In the genomic region with DNA sequence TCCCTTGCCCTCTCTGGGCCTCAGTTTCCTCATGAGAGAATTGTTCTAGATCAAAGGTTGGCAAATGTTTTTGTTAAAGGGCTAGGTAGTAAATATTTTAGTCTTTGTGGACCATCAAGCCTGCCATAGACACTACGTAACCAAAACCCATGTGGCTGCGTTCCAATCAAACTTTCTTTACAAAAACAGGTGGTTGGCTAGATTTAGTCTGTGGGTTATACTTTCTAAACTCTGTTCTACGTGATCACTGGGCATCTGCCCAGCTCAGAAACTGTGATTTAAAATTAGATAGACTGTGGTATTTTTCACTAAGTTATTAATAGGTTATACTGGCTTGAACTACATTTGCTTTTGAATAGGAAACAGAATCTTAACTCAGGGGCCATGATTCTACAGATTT, we compare ENCODE assay signal across 23 cellular contexts.
"Had no signal": no experiment of that assay in that cellular context is flagged by ENCODE, and none has a peak within 500 bp of the region (broad histone marks: within the 10 kb centered on the region; RNA-seq: fewer than 3 reads in every experiment).

No MANE protein-coding gene starts in this region.

- H3K4me1 Mint-ChIP-seq: activated naive CD4-positive, alpha-beta T cell treated with anti-CD3 and anti-CD28 coated beads, Interleukin-2, amount 10 ng/mL, durations not matched to agents 7 days and 5 days; activated naive CD8-positive, alpha-beta T cell treated with anti-CD3 and anti-CD28 coated beads for 36 hours; T-cell had no signal

- H3K4me1 ChIP-seq: adrenal gland had no signal

- H3K4me3 Mint-ChIP-seq: activated CD8-positive, alpha-beta T cell treated with anti-CD3 and anti-CD28 coated beads for 36 hours; activated naive CD4-positive, alpha-beta T cell treated with anti-CD3 and anti-CD28 coated beads, Interleukin-2, amount 10 ng/mL, durations not matched to agents 7 days and 5 days; activated naive CD8-positive, alpha-beta T cell treated with anti-CD3 and anti-CD28 coated beads for 36 hours; activated T-cell treated with anti-CD3 and anti-CD28 coated beads, Interleukin-2, amount 50 U/mL, for 72 hours; T-cell had no signal

- H3K27me3 ChIP-seq: adrenal gland had no signal

- H3K9me3 Mint-ChIP-seq: activated naive CD4-positive, alpha-beta T cell treated with anti-CD3 and anti-CD28 coated beads, Interleukin-2, amount 10 ng/mL, durations not matched to agents 7 days and 5 days had no signal

- H3K27me3 Mint-ChIP-seq: activated CD8-positive, alpha-beta T cell treated with anti-CD3 and anti-CD28 coated beads for 36 hours; activated naive CD4-positive, alpha-beta T cell treated with anti-CD3 and anti-CD28 coated beads, Interleukin-2, amount 10 ng/mL, durations not matched to agents 7 days and 5 days; activated naive CD8-positive, alpha-beta T cell treated with anti-CD3 and anti-CD28 coated beads for 36 hours; T-cell had no signal

- H3K9me3 ChIP-seq: adrenal gland had no signal

- H3K36me3 Mint-ChIP-seq: activated naive CD4-positive, alpha-beta T cell treated with anti-CD3 and anti-CD28 coated beads, Interleukin-2, amount 10 ng/mL, durations not matched to agents 7 days and 5 days; activated naive CD8-positive, alpha-beta T cell treated with anti-CD3 and anti-CD28 coated beads for 36 hours; T-cell had no signal

- H3K27ac Mint-ChIP-seq: activated CD8-positive, alpha-beta T cell treated with anti-CD3 and anti-CD28 coated beads for 36 hours; activated naive CD4-positive, alpha-beta T cell treated with anti-CD3 and anti-CD28 coated beads, Interleukin-2, amount 10 ng/mL, durations not matched to agents 7 days and 5 days; activated naive CD8-positive, alpha-beta T cell treated with anti-CD3 and anti-CD28 coated beads for 36 hours; activated T-cell treated with anti-CD3 and anti-CD28 coated beads, Interleukin-2, amount 50 U/mL, for 72 hours; activated T-helper 2 cell treated with anti-CD3 and anti-CD28 coated beads, Interferon-gamma antibody, Interleukin-2, Interleukin-4, amounts not matched to agents 10 μg/mL and 5 μg/mL and 100 μg/mL, durations not matched to agents 14 hours and 24 hours and 36 hours; T-cell had no signal

- H3K4me3 ChIP-seq: adrenal gland, SK-N-MC had no signal

- ATAC-seq: activated CD8-positive, alpha-beta T cell treated with anti-CD3 and anti-CD28 coated beads for 36 hours; activated T-cell treated with anti-CD3 and anti-CD28 coated beads, Interleukin-2, amount 50 U/mL, for 72 hours; Right ventricle myocardium inferior; T-cell had no signal

- H3K36me3 ChIP-seq: adrenal gland had no signal

- H3K27ac ChIP-seq: adrenal gland, SK-N-MC had no signal

- DNase-seq: activated CD4-positive, CD25-positive, alpha-beta regulatory T cell; activated CD8-positive, alpha-beta memory T cell treated with anti-CD3 and anti-CD28 coated beads, Interleukin-2, amount 50 U/mL, for 4 hours; activated CD8-positive, alpha-beta T cell treated with anti-CD3 and anti-CD28 coated beads for 36 hours; activated gamma-delta T cell treated with Interleukin-2 at 50 U/mL for 16 hours; activated naive CD4-positive, alpha-beta T cell treated with anti-CD3 and anti-CD28 coated beads, Interleukin-2, amount 10 ng/mL, durations not matched to agents 7 days and 5 days; activated naive CD8-positive, alpha-beta T cell treated with anti-CD3 and anti-CD28 coated beads for 36 hours; activated T-cell treated with anti-CD3 and anti-CD28 coated beads, Interleukin-2, amount 50 U/mL, for 72 hours; adrenal gland; anterior cingulate cortex; cerebellar nuclear complex; Karpas-422; NCI-H1048; NCI-H187 treated with DMSO at 0.1 percent for 48 hours; NCI-H2081 treated with DMSO at 0.1 percent for 48 hours; NCI-H2227 treated with DMSO at 0.1 percent for 48 hours; NCI-H446 treated with DMSO at 0.1 percent for 48 hours; NCI-H524 treated with DMSO at 0.1 percent for 48 hours; T-cell; T-helper 2 cell; T1000 had no signal
